10 cellular contexts compared by ENCODE assay signal in the genomic region with DNA sequence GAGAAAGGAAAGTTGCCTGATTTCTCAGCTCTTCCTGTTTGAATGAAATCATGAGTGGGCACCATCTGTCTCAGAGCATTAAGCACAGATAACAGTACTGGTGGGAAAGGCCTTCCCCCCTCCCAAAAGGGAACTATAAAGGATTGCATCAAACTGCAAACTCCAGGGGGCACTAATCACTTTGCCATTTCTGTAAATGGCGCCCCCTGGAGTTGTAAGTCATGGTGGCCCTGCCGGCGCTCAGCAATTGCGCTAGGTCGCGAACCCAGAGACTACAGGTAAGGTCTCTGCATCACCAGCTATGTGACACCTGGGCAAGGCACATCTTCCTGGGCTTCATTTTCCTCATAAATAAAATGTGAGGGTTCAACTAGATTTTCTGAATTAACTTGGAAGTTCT. TPM values are rescaled to one million over a fixed set of nuclear protein-coding genes. Genes with fewer than 3 reads are reported as not detected.
DNase-seq lines count a peak whose midpoint lies in the region; ATAC-seq, FAIRE-seq and TF ChIP-seq lines count a peak whose summit lies in the region.
"Had no signal": no experiment of that assay in that cellular context is flagged by ENCODE, and none has a peak within 500 bp of the region (broad histone marks: within the 10 kb centered on the region; RNA-seq: fewer than 3 reads in every experiment).

No MANE protein-coding gene starts in this region.

- FAIRE-seq in GM19239 (lab: Jason Lieb, UNC) = no peak

- DNase-seq in AG10803 (ENCODE audit: low read depth) (no peak), SK-MEL-5 (ENCODE audit: low read depth, low spot score) (peak; percentile 38), fibroblast of villous mesenchyme (ENCODE audit: low read depth) (no peak), DMS114 treated with DMSO at 0.1 percent for 48 hours (lab: John Stamatoyannopoulos, UW; ENCODE audit: unreplicated experiment) (no peak), cerebellum (ENCODE audit: low spot score) (no peak), GM19239 (ENCODE audit: insufficient read length, low spot score) (no peak)
- DNase-seq: psoas muscle had no signal

- no peak for ATAC-seq in GM19467 (IDR thresholded peaks at IDR 0.05; ENCODE audit: unreplicated experiment)
- ATAC-seq: psoas muscle had no signal

- TF ChIP-seq CTCF in AG10803 (conservative IDR thresholded peaks at IDR 0.05; ENCODE audit: low read length) (0 out of 2 replicates have a peak, but pooled peaks have one; percentile 16), GM12873 (IDR thresholded peaks at IDR 0.05; ENCODE audit: insufficient read depth, low read depth, low read length, missing control alignments) (peak; percentile 54), fibroblast of villous mesenchyme (IDR thresholded peaks at IDR 0.05; ENCODE audit: insufficient read depth, low read depth, low read length) (peak; percentile 33)

- in situ Hi-C loops in SK-MEL-5 (cut with HindIII; ENCODE audit: low pct_unique_long_range_greater_than_20kb, low sequenced_read_pairs) = no loop called here

- H3K4me3 ChIP-seq in AG10803 (ENCODE audit: low read length) (no peak overlapping the region), fibroblast of villous mesenchyme (ENCODE audit: low read depth, low read length) (no peak overlapping the region)
- H3K4me3 ChIP-seq: coronary artery, psoas muscle had no signal

RNA-seq across cellular contexts. Expression of a gene that starts 11.1 kb away (rescaled TPM):
- total RNA-seq in SK-MEL-5 (2014; rRNA removed; shearing (Covaris generic)) = not detected in 2 replicates
- polyA plus RNA-seq in SK-MEL-5 (2015; cell fraction: cytosol; rRNA removed) = not detected in 2 replicates
- not detected in 2 replicates for polyA plus RNA-seq in SK-MEL-5 (2015; cell fraction: nucleus; rRNA removed)
- total RNA-seq in fibroblast of villous mesenchyme (under 0.01 TPM in 1 of 2 replicates, not detected in the other), cerebellum (21.4 TPM)

Comparison
In these comparisons a context has a peak if more than half of its experiments do, and no peak if none do; other contexts are left out.
1. RNA of a gene that starts 11.1 kb away (total RNA-seq): 21.4 TPM in cerebellum (single experiment); not detected in SK-MEL-5 and under 0.01 TPM in fibroblast of villous mesenchyme; every median in the first group is over 10 times any median in the second.
2. Peak in every context shown above with its lines, with median percentiles within 50 percentile points of each other: CTCF ChIP-seq.